ENCODE assay signal across 18 cellular contexts in genomic region chr16:55759983-55760664, GRCh38.
A peak's percentile ranks its signal among the peaks of the same experiment; 100 is the strongest.
DNase-seq lines count a peak whose midpoint lies in the region; ATAC-seq, FAIRE-seq and TF ChIP-seq lines count a peak whose summit lies in the region.
"Had no signal": no experiment of that assay in that cellular context is flagged by ENCODE, and none has a peak within 500 bp of the region (broad histone marks: within the 10 kb centered on the region; RNA-seq: fewer than 3 reads in every experiment).

No MANE protein-coding gene starts in this region.

- H2BK120ac ChIP-seq in H9 (ENCODE audit: low read depth, low read length, poor library complexity, severe bottlenecking) (no peak overlapping the region), H1 (replicated peaks; ENCODE audit: low read depth, low read length) (no peak overlapping the region)

- H3K4me2 ChIP-seq in H9 (ENCODE audit: insufficient read depth, insufficient read length, low read length) (peak overlapping the region; percentile 54), H1 (ENCODE audit: insufficient read depth in 1 of 2, low read depth in 2 of 2, low read length in 2 of 2) (peak overlapping the region; percentile 38 to 52)

- H3K27me3 Mint-ChIP-seq in H9 (ENCODE audit: low read depth): peaks cover 80% of the 10 kb centered on the region

- CTCF ChIA-PET in H1 (lab: Charles Lee; ENCODE audit: partially characterized antibody): interaction anchor here (1.4 kb wide), 1 partner anchor 44 kb away, joined by 3 read pairs; no protein-coding TSS in a partner anchor

- H3K9ac ChIP-seq in H9 (ENCODE audit: extremely low read depth, insufficient read length, low read length) (no peak overlapping the region), H1 (replicated peaks in 1 of 4; ENCODE audit: extremely low read depth in 1 of 4, low read depth in 3 of 4, low read length in 3 of 4) (no peak overlapping the region)

- H4K91ac ChIP-seq in H9 (ENCODE audit: insufficient read length, low read depth, low read length) (no peak overlapping the region), H1 (replicated peaks; ENCODE audit: insufficient read length, low read length) (no peak overlapping the region)

- no peak overlapping the region for H2BK12ac ChIP-seq in H9 (ENCODE audit: insufficient read length, low read depth, low read length)
- H2BK12ac ChIP-seq in H1 (ENCODE audit: low read depth, low read length): no peak overlapping the region

- H2BK5ac ChIP-seq in H9 (ENCODE audit: insufficient read length, low read length): no peak overlapping the region
- H2BK5ac ChIP-seq in H1 (ENCODE audit: low read depth, low read length): no peak overlapping the region

- no peaks in the 10 kb centered on the region for H3K36me3 ChIP-seq in H1 (ENCODE audit: control insufficient read depth in 2 of 4, insufficient read depth in 4 of 4, low read length in 3 of 4)
- no peaks in the 10 kb centered on the region for H3K36me3 ChIP-seq in effector memory CD4-positive, alpha-beta T cell (ENCODE audit: control insufficient read depth, insufficient read depth, low read length)
- H3K36me3 ChIP-seq: prostate gland had no signal

- H2BK20ac ChIP-seq in H9 (ENCODE audit: low read depth, low read length, poor library complexity, severe bottlenecking) (no peak overlapping the region), H1 (ENCODE audit: low read length) (no peak overlapping the region)

- DNase-seq in H9: peak; percentile 77
- peak in 1 of 2 experiments; percentile 62 for DNase-seq in H1 (ENCODE audit: low read depth in 1 of 2, low spot score in 2 of 2)
- peak; percentile 91 for DNase-seq in left lobe of liver (ENCODE audit: low spot score)
- no peak for DNase-seq in skeletal muscle cell (ENCODE audit: low read depth)
- no peak for DNase-seq in NCI-H2227 treated with DMSO at 0.1 percent for 48 hours (lab: John Stamatoyannopoulos, UW)
- DNase-seq in GM19238 (ENCODE audit: insufficient read length, low spot score): no peak
- DNase-seq in OCI-M2 (lab: John Stamatoyannopoulos, UW; ENCODE audit: unreplicated experiment): no peak
- no peak for DNase-seq in effector memory CD4-positive, alpha-beta T cell
- DNase-seq: activated CD4-positive, alpha-beta memory T cell treated with anti-CD3 and anti-CD28 coated beads, Interleukin-2, amount 10 ng/mL, durations not matched to agents 7 days and 5 days; activated effector memory CD4-positive, alpha-beta T cell treated with Interleukin-2 at 50 U/mL for 16 hours; KG1; NCI-H1417 treated with DMSO at 0.1 percent for 48 hours; stimulated activated naive CD4-positive, alpha-beta T cell; T1000 had no signal

- H3K4me3 ChIP-seq in H1 (ENCODE audit: extremely low read depth in 1 of 4, insufficient read depth in 2 of 4, low read depth in 3 of 4, low read length in 4 of 4) (peak overlapping the region in 1 of 4 experiments; percentile 35; a peak in 2 of 8 replicates), skeletal muscle cell (ENCODE audit: low read depth, low read length) (peak overlapping the region; percentile 7)
- H3K4me3 ChIP-seq in effector memory CD4-positive, alpha-beta T cell (ENCODE audit: insufficient read depth, low read depth, low read length, poor library complexity, severe bottlenecking): no peak overlapping the region
- H3K4me3 ChIP-seq: body of pancreas, prostate gland had no signal

- no CpG with 5 or more reads among the region's 12 CpGs for WGBS in H9 (ENCODE audit: extremely low coverage, insufficient read length, low lambda C conversion rate)
- 42% methylated on average over 10 of the region's 12 CpGs; no CpG with 5 or more reads in 1 of the 2 experiments for WGBS in H1 (ENCODE audit: extremely low coverage in 1 of 2, insufficient coverage in 1 of 2, insufficient read length in 1 of 2, insufficient replicate concordance in 2 of 2, low coverage in 1 of 2, low lambda C conversion rate in 2 of 2, missing lambda C conversion rate in 1 of 2), 2 experiments

- no peak overlapping the region for H2BK15ac ChIP-seq in H9 (ENCODE audit: low read depth, low read length)
- H2BK15ac ChIP-seq in H1 (ENCODE audit: low read length): no peak overlapping the region

- H3K27me3 ChIP-seq in H9 (ENCODE audit: insufficient read depth, low read length) (peaks cover 7% of the 10 kb centered on the region), H1 (replicated peaks in 1 of 4; ENCODE audit: control insufficient read depth in 3 of 4, extremely low read depth in 1 of 4, insufficient read depth in 3 of 4, low read length in 3 of 4) (peaks cover 0 to 18% (median 2%) of the 10 kb centered on the region in 4 experiments; a peak in 4 of 7 replicates)
- H3K27me3 ChIP-seq in effector memory CD4-positive, alpha-beta T cell (replicated peaks; ENCODE audit: control insufficient read depth, insufficient read depth, low read length, poor library complexity, severe bottlenecking): no peaks in the 10 kb centered on the region
- H3K27me3 ChIP-seq: body of pancreas had no signal

- no peak for TF ChIP-seq CTCF in H9 (conservative IDR thresholded peaks at IDR 0.05)
- no peak for TF ChIP-seq CTCF in H1 (IDR thresholded peaks at IDR 0.05; ENCODE audit: control extremely low read depth in 1 of 3, insufficient read depth in 1 of 3, low read depth in 1 of 3, low read length in 3 of 3)

- H3K4me3 Mint-ChIP-seq in H9: peak overlapping the region; percentile 60 to 78
- H3K4me3 Mint-ChIP-seq: activated CD4-positive, alpha-beta memory T cell treated with anti-CD3 and anti-CD28 coated beads, Interleukin-2, amount 10 ng/mL, durations not matched to agents 7 days and 5 days had no signal

- POLR2A ChIA-PET in H1 (lab: Charles Lee; ENCODE audit: partially characterized antibody): no interaction called here

- no peak overlapping the region for H3T11ph ChIP-seq in H9 (ENCODE audit: low read length)

- H3K4me1 Mint-ChIP-seq in H9: peaks cover 3 to 13% of the 10 kb centered on the region in 2 experiments; a peak in 3 of 4 replicates
- H3K4me1 Mint-ChIP-seq: activated CD4-positive, alpha-beta memory T cell treated with anti-CD3 and anti-CD28 coated beads, Interleukin-2, amount 10 ng/mL, durations not matched to agents 7 days and 5 days had no signal

- H4K5ac ChIP-seq in H9 (ENCODE audit: insufficient read length, low read depth, low read length) (no peak overlapping the region), H1 (ENCODE audit: insufficient read length, low read depth, low read length) (no peak overlapping the region)

- no peaks in the 10 kb centered on the region for H3K79me2 ChIP-seq in H9 (ENCODE audit: insufficient read depth, low read length)
- no peaks in the 10 kb centered on the region for H3K79me2 ChIP-seq in H1 (ENCODE audit: control insufficient read depth in 1 of 2, insufficient read depth in 2 of 2, low read length in 2 of 2)

- H4K8ac ChIP-seq in H9 (replicated peaks; ENCODE audit: insufficient read length, low read depth, low read length) (no peak overlapping the region), H1 (ENCODE audit: extremely low read depth, insufficient read depth, low read length) (no peak overlapping the region)

- ATAC-seq in left lobe of liver: peak; percentile 80
- ATAC-seq: body of pancreas had no signal

- H3K36me3 Mint-ChIP-seq in H9 (ENCODE audit: insufficient read depth in 1 of 3, low read depth in 3 of 3): no peaks in the 10 kb centered on the region

- H3K23me2 ChIP-seq in H9 (ENCODE audit: insufficient read length, low read depth, low read length, poor library complexity, severe bottlenecking): no peaks in the 10 kb centered on the region
- no peaks in the 10 kb centered on the region for H3K23me2 ChIP-seq in H1 (ENCODE audit: low read depth, low read length)

- no peak overlapping the region; a peak in 1 of 7 replicates for H3K27ac Mint-ChIP-seq in H9
- H3K27ac Mint-ChIP-seq: activated CD4-positive, alpha-beta memory T cell treated with anti-CD3 and anti-CD28 coated beads, Interleukin-2, amount 10 ng/mL, durations not matched to agents 7 days and 5 days had no signal

- H3K79me1 ChIP-seq in H9 (ENCODE audit: insufficient read depth, low read depth, low read length, poor library complexity, severe bottlenecking) (no peaks in the 10 kb centered on the region), H1 (ENCODE audit: low read depth, low read length) (no peaks in the 10 kb centered on the region)

- H3K4me1 ChIP-seq in H9 (ENCODE audit: insufficient read depth, low read length): no peaks in the 10 kb centered on the region
- H3K4me1 ChIP-seq in H1 (replicated peaks in 1 of 4; ENCODE audit: control insufficient read depth in 3 of 4, insufficient read depth in 4 of 4, low read length in 3 of 4): peaks cover 0 to 5% (median 0%) of the 10 kb centered on the region in 4 experiments; a peak in 3 of 7 replicates
- no peaks in the 10 kb centered on the region for H3K4me1 ChIP-seq in effector memory CD4-positive, alpha-beta T cell (ENCODE audit: control insufficient read depth, insufficient read depth, low read length, poor library complexity, severe bottlenecking)
- H3K4me1 ChIP-seq: body of pancreas, prostate gland had no signal

- no peak overlapping the region for H2AFZ ChIP-seq in H9 (ENCODE audit: low read length)
- H2AFZ ChIP-seq in H1 (ENCODE audit: low read length): no peak overlapping the region

- H3K4ac ChIP-seq in H9 (ENCODE audit: low read depth, low read length) (no peak overlapping the region), H1 (replicated peaks; ENCODE audit: insufficient read length, low read depth, low read length) (no peak overlapping the region)

- H3K14ac ChIP-seq in H9 (ENCODE audit: insufficient read depth, low read length): no peak overlapping the region
- no peak overlapping the region for H3K14ac ChIP-seq in H1 (ENCODE audit: insufficient read length)

- no peak for TF ChIP-seq POLR2A in H1 (IDR thresholded peaks at IDR 0.05; ENCODE audit: control extremely low read depth in 1 of 2, low read depth in 2 of 2, low read length in 2 of 2)

- no peak overlapping the region for H2AK5ac ChIP-seq in H9 (ENCODE audit: insufficient read length, low read length)
- no peak overlapping the region for H2AK5ac ChIP-seq in H1 (ENCODE audit: low read depth, low read length)

- TF ChIP-seq EP300 in H1 (IDR thresholded peaks at IDR 0.05; ENCODE audit: borderline replicate concordance in 1 of 2, low read depth in 2 of 2, low read length in 2 of 2): no peak

- H3K27ac ChIP-seq in H9 (ENCODE audit: insufficient read length, low read depth, low read length) (no peak overlapping the region), H1 (ENCODE audit: low read depth, low read length) (no peak overlapping the region)
- no peak overlapping the region for H3K27ac ChIP-seq in effector memory CD4-positive, alpha-beta T cell (ENCODE audit: insufficient read depth, low read length, poor library complexity, severe bottlenecking)
- H3K27ac ChIP-seq: body of pancreas, C4-2B had no signal

- no peaks in the 10 kb centered on the region for H4K20me1 ChIP-seq in H9 (ENCODE audit: control insufficient read depth, insufficient read depth, insufficient read length)
- H4K20me1 ChIP-seq in H1 (replicated peaks in 1 of 2; ENCODE audit: control insufficient read depth in 1 of 2, insufficient read depth in 2 of 2, low read length in 2 of 2): no peaks in the 10 kb centered on the region

- no peaks in the 10 kb centered on the region for H3K9me3 Mint-ChIP-seq in H9

- H3K56ac ChIP-seq in H9 (ENCODE audit: insufficient read length, low read depth, low read length) (no peak overlapping the region), H1 (replicated peaks; ENCODE audit: insufficient read length, low read depth, low read length) (no peak overlapping the region)

- H3K9me3 ChIP-seq in H9 (ENCODE audit: control insufficient read depth, low read depth, low read length) (no peaks in the 10 kb centered on the region), H1 (ENCODE audit: insufficient read depth in 2 of 2, low read depth in 1 of 2, low read length in 1 of 2) (no peaks in the 10 kb centered on the region)
- H3K9me3 ChIP-seq in effector memory CD4-positive, alpha-beta T cell (ENCODE audit: control insufficient read depth, low read length): no peaks in the 10 kb centered on the region
- H3K9me3 ChIP-seq: body of pancreas, prostate gland had no signal

- no peak overlapping the region for H3K18ac ChIP-seq in H9 (ENCODE audit: insufficient read length, low read depth, low read length)
- H3K18ac ChIP-seq in H1 (ENCODE audit: extremely low read depth, low read length): no peak overlapping the region

- TF ChIP-seq RAD21 in H1 (IDR thresholded peaks at IDR 0.05 in 1 of 2, conservative IDR thresholded peaks at IDR 0.05 in 1 of 2; ENCODE audit: low read depth in 2 of 2, low read length in 2 of 2): no peak

- no peak for FAIRE-seq in H1 (lab: Jason Lieb, UNC)
- FAIRE-seq: endometrium had no signal

- no peak overlapping the region for H3K23ac ChIP-seq in H9 (ENCODE audit: insufficient read length, low read depth, low read length)
- H3K23ac ChIP-seq in H1 (ENCODE audit: insufficient read length): no peak overlapping the region

Comparison
In these comparisons a context has a peak if more than half of its experiments do, and no peak if none do; other contexts are left out.
1. DNase-seq: peak in H9 (single experiment) and left lobe of liver (single experiment); none in skeletal muscle cell (single experiment), NCI-H2227 treated with DMSO at 0.1 percent for 48 hours (single experiment), GM19238 (single experiment), OCI-M2 (single experiment) and effector memory CD4-positive, alpha-beta T cell (0 of 3).